ENCODE assay signal across 9 cellular contexts in the genomic region with DNA sequence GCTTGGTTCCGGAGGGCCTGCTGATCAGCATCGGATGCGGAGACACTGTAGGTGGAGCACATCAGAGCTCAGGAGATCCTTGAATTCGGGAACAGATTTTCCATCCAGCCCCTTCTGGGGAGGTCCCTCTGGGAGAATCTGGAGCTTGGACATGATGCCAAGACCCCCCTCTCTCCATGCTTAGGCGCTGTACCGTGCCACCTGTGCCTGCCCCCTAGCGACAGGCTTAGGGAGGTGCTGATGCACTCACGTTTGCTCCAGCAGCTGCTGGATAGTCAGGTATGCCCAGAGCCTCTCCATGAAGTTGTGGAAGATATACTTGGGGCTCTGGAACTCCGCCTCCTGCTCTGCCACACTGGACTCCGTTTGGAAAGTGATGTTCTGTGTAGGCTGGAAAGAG. TPM values are rescaled to one million over a fixed set of nuclear protein-coding genes. Genes with fewer than 3 reads are reported as not detected.
DNase-seq lines count a peak whose midpoint lies in the region; FAIRE-seq and TF ChIP-seq lines count a peak whose summit lies in the region.
"Had no signal": no experiment of that assay in that cellular context is flagged by ENCODE, and none has a peak within 500 bp of the region (broad histone marks: within the 10 kb centered on the region; RNA-seq: fewer than 3 reads in every experiment).

No MANE protein-coding gene starts in this region.

- H3K27me3 ChIP-seq in BE2C (no peaks in the 10 kb centered on the region), WERI-Rb-1 (ENCODE audit: insufficient read depth, low read depth, severe bottlenecking) (no peaks in the 10 kb centered on the region), iPS DF 6.9 (ENCODE audit: control insufficient read depth, insufficient read depth, low read length) (no peaks in the 10 kb centered on the region), MG63 (no peaks in the 10 kb centered on the region)

- no peak overlapping the region for H3K27ac ChIP-seq in WERI-Rb-1
- no peak overlapping the region for H3K27ac ChIP-seq in iPS DF 6.9 (ENCODE audit: low read length)

- TF ChIP-seq CTCF in BE2C (IDR thresholded peaks at IDR 0.05; ENCODE audit: low read depth, low read length): peak; percentile 57
- peak; percentile 49 for TF ChIP-seq CTCF in GM13976 (IDR thresholded peaks at IDR 0.05; ENCODE audit: borderline replicate concordance, control extremely low read depth, extremely low read depth, insufficient read depth, missing control alignments)
- TF ChIP-seq CTCF in WERI-Rb-1 (IDR thresholded peaks at IDR 0.05; ENCODE audit: low read depth, low read length): peak; percentile 94

- DNase-seq in BE2C (peak; percentile 23), GM13976 (ENCODE audit: low spot score) (peak; percentile 75), WERI-Rb-1 (peak; percentile 66), iPS DF 6.9 (ENCODE audit: low read depth, low spot score) (peak; percentile 33), NCI-H2196 treated with DMSO at 0.1 percent for 48 hours (lab: John Stamatoyannopoulos, UW; ENCODE audit: unreplicated experiment) (no peak), HTR-8/SVneo (ENCODE audit: insufficient read length, low spot score) (no peak), CD1c-positive myeloid dendritic cell (ENCODE audit: extremely low spot score) (no peak), MG63 (no peak)

- in situ Hi-C loops in GM13976 (cut with MboI; ENCODE audit: low sequenced_read_pairs, unreplicated experiment): no loop called here

- no CpG with 5 or more reads among the region's 10 CpGs for WGBS in iPS DF 6.9 (ENCODE audit: insufficient coverage, insufficient read length)

- H3K4me1 ChIP-seq in BE2C: no peaks in the 10 kb centered on the region
- no peaks in the 10 kb centered on the region for H3K4me1 ChIP-seq in iPS DF 6.9 (ENCODE audit: control insufficient read depth, insufficient read depth, low read length)

- H3K9me3 ChIP-seq in BE2C: no peaks in the 10 kb centered on the region
- H3K9me3 ChIP-seq in WERI-Rb-1 (ENCODE audit: severe bottlenecking): no peaks in the 10 kb centered on the region
- H3K9me3 ChIP-seq in iPS DF 6.9 (ENCODE audit: control insufficient read depth, insufficient read depth, low read length): no peaks in the 10 kb centered on the region
- H3K9me3 ChIP-seq in MG63: no peaks in the 10 kb centered on the region

- FAIRE-seq in HTR-8/SVneo (lab: Jason Lieb, UNC): no peak

- H3K4me3 ChIP-seq in BE2C (ENCODE audit: low read depth, low read length) (no peak overlapping the region), WERI-Rb-1 (ENCODE audit: low read depth, low read length) (no peak overlapping the region), iPS DF 6.9 (ENCODE audit: low read length) (no peak overlapping the region), MG63 (no peak overlapping the region)

- H3K36me3 ChIP-seq in BE2C (no peaks in the 10 kb centered on the region), WERI-Rb-1 (no peaks in the 10 kb centered on the region), iPS DF 6.9 (ENCODE audit: control insufficient read depth, insufficient read depth, low read length) (no peaks in the 10 kb centered on the region; the same call in 1 of the 2 replicates), MG63 (no peaks in the 10 kb centered on the region)

RNA-seq across cellular contexts. Expression of a gene that starts 9.7 kb away (rescaled TPM):
- 0.91 TPM for polyA plus RNA-seq in BE2C (2012; ENCODE audit: insufficient read depth, insufficient read length, low read depth)
- not detected in 2 replicates for total RNA-seq in MG63 (2014; rRNA removed; shearing (Covaris generic); ENCODE audit: low replicate concordance)

RNA-seq across cellular contexts. Expression of a gene that starts 14.1 kb away (rescaled TPM):
- polyA plus RNA-seq in BE2C (2012; ENCODE audit: insufficient read depth, insufficient read length, low read depth): not detected
- not detected in 2 replicates for total RNA-seq in MG63 (2014; rRNA removed; shearing (Covaris generic); ENCODE audit: low replicate concordance)

RNA-seq across cellular contexts. Expression of a gene that starts 26.1 kb away (rescaled TPM):
- not detected for polyA plus RNA-seq in BE2C (2012; ENCODE audit: insufficient read depth, insufficient read length, low read depth)
- total RNA-seq in MG63 (2014; rRNA removed; shearing (Covaris generic); ENCODE audit: low replicate concordance): not detected in 2 replicates
- total RNA-seq: temporal lobe had no signal

RNA-seq across cellular contexts. Expression of a gene that starts 43.3 kb away (rescaled TPM):
- not detected for polyA plus RNA-seq in BE2C (2012; ENCODE audit: insufficient read depth, insufficient read length, low read depth)
- not detected in 2 replicates for total RNA-seq in MG63 (2014; rRNA removed; shearing (Covaris generic); ENCODE audit: low replicate concordance)
- total RNA-seq: temporal lobe had no signal

RNA-seq across cellular contexts. Expression of a gene that starts 50.0 kb away (rescaled TPM):
- polyA plus RNA-seq in BE2C (2012; ENCODE audit: insufficient read depth, insufficient read length, low read depth): 7.4 TPM
- 13.5 and 14.6 TPM in 2 replicates for total RNA-seq in MG63 (2014; rRNA removed; shearing (Covaris generic); ENCODE audit: low replicate concordance)

Comparison
In these comparisons a context has a peak if more than half of its experiments do, and no peak if none do; other contexts are left out.
1. DNase-seq: peak in BE2C (single experiment), GM13976 (single experiment), WERI-Rb-1 (single experiment) and iPS DF 6.9 (single experiment); none in NCI-H2196 treated with DMSO at 0.1 percent for 48 hours (single experiment), HTR-8/SVneo (single experiment), CD1c-positive myeloid dendritic cell (single experiment) and MG63 (single experiment).
2. Peak in every context shown above with its lines, with median percentiles within 50 percentile points of each other: CTCF ChIP-seq.